In genomic region chr9:85547574-85547973, GRCh38 we compare ENCODE assay signal across 20 cellular contexts.
"Had no signal": no experiment of that assay in that cellular context is flagged by ENCODE, and none has a peak within 500 bp of the region (broad histone marks: within the 10 kb centered on the region; RNA-seq: fewer than 3 reads in every experiment).

No MANE protein-coding gene starts in this region.

- H3K9me3 ChIP-seq: MG63, SJSA1 had no signal

- DNase-seq: KBM-7, MG63, NCI-H1092, NCI-H1105 treated with DMSO at 0.1 percent for 48 hours, NCI-H1417 treated with DMSO at 0.1 percent for 48 hours, NCI-H146, NCI-H1694 treated with DMSO at 0.1 percent for 48 hours, NCI-H1930, NCI-H2081, NCI-H2107, NCI-H2171 treated with DMSO at 0.1 percent for 48 hours, NCI-H345, NCI-H446 treated with DMSO at 0.1 percent for 48 hours, NCI-H510A treated with DMSO at 0.1 percent for 48 hours, NCI-H526, Right ventricle myocardium superior, RPMI8226, SIG-M5 had no signal

- H3K36me3 ChIP-seq: MG63, SJSA1 had no signal

- H3K4me3 ChIP-seq: MG63, SJSA1, SK-N-MC had no signal

- H3K27ac ChIP-seq: SJSA1, SK-N-MC had no signal
